ENCODE assay signal across 9 cellular contexts in the genomic region with DNA sequence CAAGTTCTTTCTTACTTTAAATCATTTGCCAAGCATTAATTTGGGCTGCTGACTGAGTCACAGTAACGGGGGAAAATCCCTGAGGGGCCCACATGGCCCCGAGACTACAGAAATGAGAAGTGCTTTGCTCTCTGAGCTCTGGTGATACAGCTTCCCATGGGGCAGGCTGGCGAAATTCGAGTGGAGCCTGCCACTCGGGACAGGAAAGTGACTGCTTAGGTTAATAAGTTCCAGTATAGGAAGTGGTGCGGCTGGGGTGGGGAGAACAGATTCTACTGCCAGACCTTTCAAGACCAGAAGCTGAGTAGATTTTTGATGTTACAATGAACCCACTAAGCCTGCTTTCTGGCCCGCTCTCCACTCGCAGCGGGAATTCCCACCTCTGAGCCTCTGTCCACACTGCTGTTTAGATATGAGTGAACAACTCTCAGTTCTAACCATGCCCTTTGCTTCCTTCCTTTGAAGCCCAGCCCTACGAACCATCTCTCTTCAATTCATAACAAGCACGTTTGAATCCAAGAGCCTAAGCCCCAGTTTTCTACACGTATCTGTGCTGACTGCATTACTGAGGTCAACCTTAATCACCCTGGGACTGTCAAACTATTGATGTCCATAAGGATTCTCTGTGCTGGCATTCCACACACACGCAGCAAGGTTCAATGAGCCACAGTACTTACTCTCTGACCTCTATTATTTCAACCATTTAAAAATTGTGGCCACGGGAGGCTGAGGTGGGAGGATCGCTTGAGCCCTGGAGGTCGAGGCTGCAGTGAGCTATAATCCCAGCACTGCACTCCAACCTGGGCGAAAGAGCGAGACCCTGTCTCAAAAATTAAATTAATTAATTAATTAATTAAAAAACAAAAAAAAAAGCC. TPM values are rescaled to one million over a fixed set of nuclear protein-coding genes. Genes with fewer than 3 reads are reported as not detected.
DNase-seq lines count a peak whose midpoint lies in the region; ATAC-seq, FAIRE-seq and TF ChIP-seq lines count a peak whose summit lies in the region.
"Had no signal": no experiment of that assay in that cellular context is flagged by ENCODE, and none has a peak within 500 bp of the region (broad histone marks: within the 10 kb centered on the region; RNA-seq: fewer than 3 reads in every experiment).

No MANE protein-coding gene starts in this region.

- H3K4me3 Mint-ChIP-seq in glutamatergic neuron (ENCODE audit: unreplicated experiment): peak overlapping the region; percentile 61

- peak; percentile 67 for ATAC-seq in GM21360 (IDR thresholded peaks at IDR 0.05; ENCODE audit: unreplicated experiment)

- peaks cover 4% of the 10 kb centered on the region for H3K27me3 Mint-ChIP-seq in glutamatergic neuron (ENCODE audit: unreplicated experiment)

- no peak for FAIRE-seq in HTR-8/SVneo (lab: Jason Lieb, UNC)

- DNase-seq in Ammon's horn (ENCODE audit: low spot score): peak; percentile 46
- peak; percentile 24 for DNase-seq in KBM-7
- peak; percentile 78 for DNase-seq in activated T-cell treated with anti-CD3 and anti-CD28 coated beads for 48 hours (ENCODE audit: low read depth)
- no peak for DNase-seq in glutamatergic neuron
- DNase-seq in stimulated activated CD4-positive, alpha-beta T cell treated with anti-CD3 and anti-CD28 coated beads, Interleukin-4, amount 100 ng/mL, for 1 hour: peak; percentile 78
- no peak for DNase-seq in DMS114 treated with DMSO at 0.1 percent for 48 hours (lab: John Stamatoyannopoulos, UW; ENCODE audit: unreplicated experiment)
- no peak for DNase-seq in HTR-8/SVneo (ENCODE audit: insufficient read length, low spot score)
- DNase-seq: DND-41 had no signal

- peak overlapping the region; percentile 55 for H3K27ac Mint-ChIP-seq in glutamatergic neuron (ENCODE audit: unreplicated experiment)

- no peaks in the 10 kb centered on the region for H3K9me3 Mint-ChIP-seq in glutamatergic neuron (ENCODE audit: unreplicated experiment)

- TF ChIP-seq CTCF in glutamatergic neuron (IDR thresholded peaks at IDR 0.05; ENCODE audit: partially characterized antibody, unreplicated experiment): no peak

- in situ Hi-C loops in KBM-7 (cut with MboI; ENCODE audit: low pct_unique_long_range_greater_than_20kb, low sequenced_read_pairs): no loop called here

- peaks cover 21% of the 10 kb centered on the region for H3K4me1 Mint-ChIP-seq in glutamatergic neuron (ENCODE audit: low read depth, unreplicated experiment)

- peaks cover 5% of the 10 kb centered on the region for H3K36me3 Mint-ChIP-seq in glutamatergic neuron (ENCODE audit: unreplicated experiment)

RNA-seq across cellular contexts. Expression of a gene that starts 9.6 kb away (rescaled TPM):
- total RNA-seq in glutamatergic neuron (ENCODE audit: unreplicated experiment): 86.9 TPM

RNA-seq across cellular contexts. Expression of a gene that starts 37.7 kb away (rescaled TPM):
- not detected for total RNA-seq in glutamatergic neuron (ENCODE audit: unreplicated experiment)

RNA-seq across cellular contexts. Expression of a gene that starts 51.5 kb away (rescaled TPM):
- total RNA-seq in glutamatergic neuron (ENCODE audit: unreplicated experiment): not detected

RNA-seq across cellular contexts. Expression of a gene that starts 55.5 kb away (rescaled TPM):
- total RNA-seq in glutamatergic neuron (ENCODE audit: unreplicated experiment): 0.34 TPM

Comparison
In these comparisons a context has a peak if more than half of its experiments do, and no peak if none do; other contexts are left out.
1. DNase-seq: peak in Ammon's horn (single experiment), KBM-7 (single experiment), activated T-cell treated with anti-CD3 and anti-CD28 coated beads for 48 hours (single experiment) and stimulated activated CD4-positive, alpha-beta T cell treated with anti-CD3 and anti-CD28 coated beads, Interleukin-4, amount 100 ng/mL, for 1 hour (single experiment); none in glutamatergic neuron (single experiment), DMS114 treated with DMSO at 0.1 percent for 48 hours (single experiment) and HTR-8/SVneo (single experiment).